In genomic region chr5:133934822-133935793, GRCh38 we compare ENCODE assay signal across 17 cellular contexts. TPM values are rescaled to one million over a fixed set of nuclear protein-coding genes. Genes with fewer than 3 reads are reported as not detected.
A peak's percentile ranks its signal among the peaks of the same experiment; 100 is the strongest.
DNase-seq lines count a peak whose midpoint lies in the region; ATAC-seq, FAIRE-seq and TF ChIP-seq lines count a peak whose summit lies in the region.
"Had no signal": no experiment of that assay in that cellular context is flagged by ENCODE, and none has a peak within 500 bp of the region (broad histone marks: within the 10 kb centered on the region; RNA-seq: fewer than 3 reads in every experiment).

No MANE protein-coding gene starts in this region.

- H3K27ac ChIP-seq in BLaER1 treated with 17β-estradiol and CSF1 and Interleukin-3, amounts not matched to agents 10 nM and 100 nM: peak overlapping the region in 10 of 11 experiments; percentile 42 to 86 (median 72); a peak in 19 of 22 replicates
- H3K27ac ChIP-seq in Karpas-422 (ENCODE audit: low read length) (peak overlapping the region; percentile 95), K562 (ENCODE audit: extremely low read depth, low read depth, low read length) (peak overlapping the region; percentile 68; the same call in 1 of the 3 replicates)
- H3K27ac ChIP-seq: ovary had no signal

- H3K27me3 ChIP-seq in BLaER1 treated with 17β-estradiol and CSF1 and Interleukin-3, amounts not matched to agents 10 nM and 100 nM: peaks cover 0 to 11% (median 0%) of the 10 kb centered on the region in 11 experiments; a peak in 3 of 22 replicates
- H3K27me3 ChIP-seq in Karpas-422 (ENCODE audit: low read length): no peaks in the 10 kb centered on the region
- no peaks in the 10 kb centered on the region for H3K27me3 ChIP-seq in K562 (ENCODE audit: control insufficient read depth in 2 of 2, insufficient read depth in 2 of 2, low read length in 2 of 2)
- H3K27me3 ChIP-seq: ovary had no signal

- peaks cover 66 to 98% (median 97%) of the 10 kb centered on the region in 10 experiments for H3K4me1 ChIP-seq in BLaER1 treated with 17β-estradiol and CSF1 and Interleukin-3, amounts not matched to agents 10 nM and 100 nM
- H3K4me1 ChIP-seq in Karpas-422 (ENCODE audit: low read length) (peaks cover 85% of the 10 kb centered on the region), K562 (replicated peaks in 1 of 2; ENCODE audit: control insufficient read depth in 2 of 2, insufficient read depth in 2 of 2, low read length in 2 of 2) (peaks cover 57 to 82% of the 10 kb centered on the region in 2 experiments)

- TF ChIP-seq POLR2A in K562 (conservative IDR thresholded peaks at IDR 0.05): no peak

- BruUV-seq in K562 (replicated peaks; lab: Mats Ljungman, UMichigan): no TSS peak

- TF ChIP-seq CTCF in K562 (IDR thresholded peaks at IDR 0.05 in 2 of 3, conservative IDR thresholded peaks at IDR 0.05 in 1 of 3; ENCODE audit: insufficient read depth in 2 of 3, low read depth in 1 of 3, low read length in 3 of 3) (no peak), progenitor cell of endocrine pancreas (IDR thresholded peaks at IDR 0.05; ENCODE audit: unreplicated experiment) (no peak)

- no peak overlapping the region for H3K27ac Mint-ChIP-seq in progenitor cell of endocrine pancreas
- H3K27ac Mint-ChIP-seq: stimulated activated effector memory CD8-positive, alpha-beta T cell treated with anti-CD3 and anti-CD28 coated beads, Interleukin-12 subunit alpha, Interleukin-12 subunit beta, amount 100 ng/mL, for 72 hours had no signal

- no peak for TF ChIP-seq EP300 in K562 (IDR thresholded peaks at IDR 0.05; ENCODE audit: low read length)

- CTCF ChIA-PET in K562 (lab: Yijun Ruan, JAX; ENCODE audit: low intra/inter-chr PET ratio): no interaction called here

- peak overlapping the region; percentile 74 to 98 (median 91) for H3K4me2 ChIP-seq in BLaER1 treated with 17β-estradiol and CSF1 and Interleukin-3, amounts not matched to agents 10 nM and 100 nM
- peak overlapping the region; percentile 79 for H3K4me2 ChIP-seq in Karpas-422 (ENCODE audit: low read depth, low read length, poor library complexity, severe bottlenecking)
- H3K4me2 ChIP-seq in K562 (ENCODE audit: insufficient read depth, low read length): no peak overlapping the region

- no peak overlapping the region for H3K4me3 Mint-ChIP-seq in progenitor cell of endocrine pancreas (ENCODE audit: low read depth)
- H3K4me3 Mint-ChIP-seq: stimulated activated effector memory CD8-positive, alpha-beta T cell treated with anti-CD3 and anti-CD28 coated beads, Interleukin-12 subunit alpha, Interleukin-12 subunit beta, amount 100 ng/mL, for 72 hours had no signal

- H2AFZ ChIP-seq in Karpas-422 (ENCODE audit: low read length): 0 out of 2 replicates have a peak overlapping the region, but pooled peaks have one; percentile 22
- H2AFZ ChIP-seq in K562 (ENCODE audit: low read depth, low read length): 0 out of 2 replicates have a peak overlapping the region, but pooled peaks have one; percentile 3

- H3K27me3 Mint-ChIP-seq in progenitor cell of endocrine pancreas: peaks cover 4% of the 10 kb centered on the region

- no peaks in the 10 kb centered on the region for H3K9me2 ChIP-seq in Karpas-422 (replicated peaks; ENCODE audit: insufficient read depth, low read length)

- FAIRE-seq in K562 (lab: Jason Lieb, UNC): no peak
- FAIRE-seq: endothelial cell of umbilical vein had no signal

- peaks cover 0 to 26% (median 8%) of the 10 kb centered on the region in 11 experiments; a peak in 13 of 22 replicates for H3K9me3 ChIP-seq in BLaER1 treated with 17β-estradiol and CSF1 and Interleukin-3, amounts not matched to agents 10 nM and 100 nM (replicated peaks in 1 of 11)
- no peaks in the 10 kb centered on the region for H3K9me3 ChIP-seq in Karpas-422 (ENCODE audit: low read length)
- H3K9me3 ChIP-seq in K562 (replicated peaks; ENCODE audit: control insufficient read depth, insufficient read depth, low read depth, low read length): no peaks in the 10 kb centered on the region; the same call in 1 of the 2 replicates
- H3K9me3 ChIP-seq: ovary had no signal

- H3K9me1 ChIP-seq in K562 (ENCODE audit: control insufficient read depth, insufficient read depth, low read length): peaks cover 6% of the 10 kb centered on the region

- ATAC-seq in GM18907 (IDR thresholded peaks at IDR 0.05; ENCODE audit: unreplicated experiment): peak; percentile 52
- no peak for ATAC-seq in K562
- ATAC-seq: SK-N-SH treated with all-trans-retinoic acid at 6 μM for 48 hours; stimulated activated effector memory CD8-positive, alpha-beta T cell treated with anti-CD3 and anti-CD28 coated beads, Interleukin-12 subunit alpha, Interleukin-12 subunit beta, amount 100 ng/mL, for 72 hours had no signal

- H3K4me3 ChIP-seq in BLaER1 treated with 17β-estradiol and CSF1 and Interleukin-3, amounts not matched to agents 10 nM and 100 nM: peak overlapping the region in 7 of 10 experiments; percentile 30 to 49 (median 43); a peak in 12 of 20 replicates
- H3K4me3 ChIP-seq in Karpas-422 (ENCODE audit: low read length) (peak overlapping the region; percentile 55), K562 (no peak overlapping the region)
- H3K4me3 ChIP-seq: lung, ovary had no signal

- no peaks in the 10 kb centered on the region for H3K36me3 Mint-ChIP-seq in progenitor cell of endocrine pancreas (ENCODE audit: insufficient read depth)

- H3K9ac ChIP-seq in BLaER1 treated with 17β-estradiol and CSF1 and Interleukin-3, amounts not matched to agents 10 nM and 100 nM: peak overlapping the region in 10 of 11 experiments; percentile 10 to 71 (median 58); a peak in 17 of 22 replicates
- H3K9ac ChIP-seq in Karpas-422 (ENCODE audit: low read length) (peak overlapping the region; percentile 74), K562 (ENCODE audit: insufficient read depth in 1 of 2, low read depth in 2 of 2, low read length in 2 of 2) (peak overlapping the region in 1 of 2 experiments; percentile 23; a peak in 1 of 4 replicates)

- H3K79me2 ChIP-seq in Karpas-422 (ENCODE audit: low read length) (no peaks in the 10 kb centered on the region), K562 (ENCODE audit: control insufficient read depth, insufficient read depth, low read length) (no peaks in the 10 kb centered on the region)

- peaks cover 0 to 6% (median 0%) of the 10 kb centered on the region in 11 experiments; a peak in 4 of 22 replicates for H4K20me1 ChIP-seq in BLaER1 treated with 17β-estradiol and CSF1 and Interleukin-3, amounts not matched to agents 10 nM and 100 nM
- H4K20me1 ChIP-seq in Karpas-422 (ENCODE audit: insufficient read depth, low read depth, low read length): no peaks in the 10 kb centered on the region
- H4K20me1 ChIP-seq in K562 (replicated peaks; ENCODE audit: control insufficient read depth, insufficient read depth, low read length): no peaks in the 10 kb centered on the region

- intact Hi-C loops in K562 (cut with micrococcal nuclease): no loop called here

- TF ChIP-seq RAD21 in K562 (CRISPR knock-in tag; conservative IDR thresholded peaks at IDR 0.05 in 1 of 2, IDR thresholded peaks at IDR 0.05 in 1 of 2): no peak

- 83% methylated on average over 6 of the region's 6 CpGs for WGBS in K562 (ENCODE audit: insufficient coverage, low coverage, missing lambda C conversion rate)

- DNase-seq in Karpas-422 (peak; percentile 92), K562 (ENCODE audit: extremely low read depth in 1 of 4, low spot score in 3 of 4) (no peak), progenitor cell of endocrine pancreas (ENCODE audit: low spot score, unreplicated experiment) (no peak)
- no peak for DNase-seq in stimulated activated CD4-positive, alpha-beta T cell treated with anti-CD3 and anti-CD28 coated beads, Interleukin-4, amount 100 ng/mL, for 4 hours
- DNase-seq in stimulated activated CD4-positive, alpha-beta T cell treated with anti-CD3 and anti-CD28 coated beads, Interleukin-12 subunit alpha, Interleukin-12 subunit beta, amount 100 ng/mL, for 4 hours: no peak
- no peak for DNase-seq in activated CD8-positive, alpha-beta memory T cell treated with anti-CD3 and anti-CD28 coated beads, Interleukin-2, amount 50 U/mL, for 48 hours
- DNase-seq: activated CD4-positive, alpha-beta T cell treated with anti-CD3 and anti-CD28 coated beads for 4 hours; GDM1; hypothalamus; NCI-H774; ovary had no signal

- H3K9me3 Mint-ChIP-seq in progenitor cell of endocrine pancreas (ENCODE audit: low read depth): peaks cover 3% of the 10 kb centered on the region
- H3K9me3 Mint-ChIP-seq: stimulated activated effector memory CD8-positive, alpha-beta T cell treated with anti-CD3 and anti-CD28 coated beads, Interleukin-12 subunit alpha, Interleukin-12 subunit beta, amount 100 ng/mL, for 72 hours had no signal

- H3K36me3 ChIP-seq in BLaER1 treated with 17β-estradiol and CSF1 and Interleukin-3, amounts not matched to agents 10 nM and 100 nM: no peaks in the 10 kb centered on the region
- H3K36me3 ChIP-seq in Karpas-422 (ENCODE audit: insufficient read depth, low read length): no peaks in the 10 kb centered on the region
- H3K36me3 ChIP-seq in K562 (ENCODE audit: control insufficient read depth, insufficient read depth, low read length): no peaks in the 10 kb centered on the region
- H3K36me3 ChIP-seq: ovary had no signal

- in situ Hi-C loops in K562 (cut with MboI): no loop called here

- H3K4me1 Mint-ChIP-seq in progenitor cell of endocrine pancreas (ENCODE audit: low read depth): peaks cover 19% of the 10 kb centered on the region

- POLR2A ChIA-PET in K562 (lab: Yijun Ruan, JAX): interaction anchor here (0.6 to 0.7 kb wide), 3 partner anchors 11 to 682 kb away, joined by 3 to 4 read pairs (median 3); no protein-coding TSS in a partner anchor

TF ChIP-seq in K562, 482 proteins besides CTCF, POLR2A, EP300 and RAD21 (continues in another document):
- TF ChIP-seq ZBTB8A (IDR thresholded peaks at IDR 0.05; ENCODE audit: partially characterized antibody): no peak

RNA-seq across cellular contexts. Expression of gene C5orf15, which starts 33.3 kb away (rescaled TPM):
- total RNA-seq in Karpas-422 (2014; rRNA removed; shearing (Covaris generic); ENCODE audit: low replicate concordance): 20.5 and 57.4 TPM in 2 replicates
- total RNA-seq in K562 (2011; cell fraction: chromatin; rRNA removed; ENCODE audit: low replicate concordance): 43.2 and 55.8 TPM in 2 replicates
- total RNA-seq in K562 (2011; cell fraction: nucleolus; rRNA removed): 42.0 and 45.9 TPM in 2 replicates
- 49.2 and 65.0 TPM in 2 replicates for total RNA-seq in K562 (2011; cell fraction: nucleoplasm; rRNA removed)
- total RNA-seq in K562 (2014; rRNA removed) (23.3 and 28.2 TPM in 2 replicates), K562 (2014; rRNA removed; fragmentation: Illumina TruSeq; extraction: Trizol) (44.0 and 45.6 TPM in 2 replicates), K562 (2015; rRNA removed; fragmentation: Illumina TruSeq; extraction: Trizol) (35.5 and 36.3 TPM in 2 replicates), K562 (2021) (22.7 and 24.0 TPM in 2 replicates), progenitor cell of endocrine pancreas (52.0 and 58.5 TPM in 2 replicates)
- polyA plus RNA-seq in K562 (2011; rRNA removed) (50.7 and 52.0 TPM in 2 replicates), K562 (2014; fragmentation: Illumina TruSeq; extraction: Trizol) (46.4 and 49.8 TPM in 2 replicates), K562 (2014; fragmentation: Nextera tagmentation; extraction: Ambion mirVana) (10 to 100 TPM; 30.0 to 32.5 TPM), K562 (2014; rRNA removed) (35.7 and 40.2 TPM in 2 replicates)
- 25.2 and 36.2 TPM in 2 replicates for polyA plus RNA-seq in K562 (2011; cell fraction: cytosol; rRNA removed)
- 20.3 and 25.9 TPM in 2 replicates for polyA plus RNA-seq in K562 (2011; cell fraction: nucleus; rRNA removed)
- polyA plus RNA-seq in K562 (2012): 23.1 and 36.4 TPM in 2 replicates
- 44.5 and 49.8 TPM in 2 replicates for polyA minus RNA-seq in K562 (2011; rRNA and poly(A)+ RNA removed)
- 23.3 and 43.8 TPM in 2 replicates for polyA minus RNA-seq in K562 (2011; cell fraction: cytosol; rRNA and poly(A)+ RNA removed)
- polyA minus RNA-seq in K562 (2011; cell fraction: nucleus; rRNA and poly(A)+ RNA removed): 9.3 and 15.6 TPM in 2 replicates
